Comparison of ENCODE assay signal across 1 cellular context in the genomic region with DNA sequence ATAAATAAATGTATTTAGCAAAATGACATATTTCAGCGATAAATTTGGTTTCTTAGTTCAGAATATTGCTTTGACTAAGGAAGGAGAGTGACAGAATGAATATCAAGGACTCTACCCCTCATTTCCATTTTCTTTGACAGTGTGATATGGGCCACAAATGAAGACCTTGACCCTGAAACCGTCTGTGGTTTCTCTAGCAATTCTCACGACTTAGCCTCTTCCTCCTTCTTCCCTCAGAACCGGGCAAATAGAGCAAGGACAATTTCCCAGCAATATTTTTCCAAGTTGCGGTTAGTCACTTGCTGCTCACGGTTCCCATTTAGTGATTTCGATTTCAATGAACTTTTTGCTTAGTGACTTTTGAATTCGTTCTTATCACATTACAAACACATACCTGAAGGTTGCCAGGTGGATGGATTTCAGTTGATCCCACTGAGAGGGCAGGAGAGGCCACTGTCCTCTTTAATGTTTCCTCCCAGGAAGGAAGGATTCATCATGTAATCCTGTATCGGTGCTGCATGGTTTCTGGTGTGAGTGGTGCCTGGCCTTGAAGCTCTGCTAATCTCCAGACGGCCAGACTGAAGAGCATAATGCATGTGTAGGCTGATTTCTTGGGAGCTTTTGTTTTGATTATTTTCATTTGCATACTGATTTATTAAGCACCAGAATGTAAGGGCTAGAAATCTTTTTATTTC.
TF ChIP-seq lines count a peak whose summit lies in the region.

No MANE protein-coding gene starts in this region.

TF ChIP-seq in IMR-90, 13 proteins besides CTCF, POLR2A, EP300 and RAD21:
- TF ChIP-seq RFX5 (IDR thresholded peaks at IDR 0.05; ENCODE audit: low read depth, low read length) (no peak), SMC3 (IDR thresholded peaks at IDR 0.05; ENCODE audit: low read depth, low read length) (no peak), BHLHE40 (IDR thresholded peaks at IDR 0.05; ENCODE audit: low read depth, low read length) (no peak), MAFK (IDR thresholded peaks at IDR 0.05; ENCODE audit: low read depth, low read length) (no peak), NFE2L2 (IDR thresholded peaks at IDR 0.05; ENCODE audit: low read depth, low read length) (no peak), CEBPB (IDR thresholded peaks at IDR 0.05; ENCODE audit: low read depth, low read length) (no peak), MXI1 (IDR thresholded peaks at IDR 0.05; ENCODE audit: borderline replicate concordance, low read depth, low read length) (no peak), RCOR1 (IDR thresholded peaks at IDR 0.05; ENCODE audit: insufficient replicate concordance, low read length) (no peak), FOS (IDR thresholded peaks at IDR 0.05; ENCODE audit: low read depth, low read length) (no peak), CHD1 (IDR thresholded peaks at IDR 0.05; ENCODE audit: low read depth, low read length) (no peak), MAZ (IDR thresholded peaks at IDR 0.05; ENCODE audit: borderline replicate concordance, low read depth, low read length) (no peak)
- TF ChIP-seq, protein P1, sequence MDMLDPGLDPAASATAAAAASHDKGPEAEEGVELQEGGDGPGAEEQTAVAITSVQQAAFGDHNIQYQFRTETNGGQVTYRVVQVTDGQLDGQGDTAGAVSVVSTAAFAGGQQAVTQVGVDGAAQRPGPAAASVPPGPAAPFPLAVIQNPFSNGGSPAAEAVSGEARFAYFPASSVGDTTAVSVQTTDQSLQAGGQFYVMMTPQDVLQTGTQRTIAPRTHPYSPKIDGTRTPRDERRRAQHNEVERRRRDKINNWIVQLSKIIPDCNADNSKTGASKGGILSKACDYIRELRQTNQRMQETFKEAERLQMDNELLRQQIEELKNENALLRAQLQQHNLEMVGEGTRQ (IDR thresholded peaks at IDR 0.05; ENCODE audit: low read depth, low read length): no peak
- TF ChIP-seq, protein P2, sequence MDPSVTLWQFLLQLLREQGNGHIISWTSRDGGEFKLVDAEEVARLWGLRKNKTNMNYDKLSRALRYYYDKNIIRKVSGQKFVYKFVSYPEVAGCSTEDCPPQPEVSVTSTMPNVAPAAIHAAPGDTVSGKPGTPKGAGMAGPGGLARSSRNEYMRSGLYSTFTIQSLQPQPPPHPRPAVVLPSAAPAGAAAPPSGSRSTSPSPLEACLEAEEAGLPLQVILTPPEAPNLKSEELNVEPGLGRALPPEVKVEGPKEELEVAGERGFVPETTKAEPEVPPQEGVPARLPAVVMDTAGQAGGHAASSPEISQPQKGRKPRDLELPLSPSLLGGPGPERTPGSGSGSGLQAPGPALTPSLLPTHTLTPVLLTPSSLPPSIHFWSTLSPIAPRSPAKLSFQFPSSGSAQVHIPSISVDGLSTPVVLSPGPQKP (IDR thresholded peaks at IDR 0.05; ENCODE audit: borderline replicate concordance, low read depth, low read length): no peak
